In the genomic region with DNA sequence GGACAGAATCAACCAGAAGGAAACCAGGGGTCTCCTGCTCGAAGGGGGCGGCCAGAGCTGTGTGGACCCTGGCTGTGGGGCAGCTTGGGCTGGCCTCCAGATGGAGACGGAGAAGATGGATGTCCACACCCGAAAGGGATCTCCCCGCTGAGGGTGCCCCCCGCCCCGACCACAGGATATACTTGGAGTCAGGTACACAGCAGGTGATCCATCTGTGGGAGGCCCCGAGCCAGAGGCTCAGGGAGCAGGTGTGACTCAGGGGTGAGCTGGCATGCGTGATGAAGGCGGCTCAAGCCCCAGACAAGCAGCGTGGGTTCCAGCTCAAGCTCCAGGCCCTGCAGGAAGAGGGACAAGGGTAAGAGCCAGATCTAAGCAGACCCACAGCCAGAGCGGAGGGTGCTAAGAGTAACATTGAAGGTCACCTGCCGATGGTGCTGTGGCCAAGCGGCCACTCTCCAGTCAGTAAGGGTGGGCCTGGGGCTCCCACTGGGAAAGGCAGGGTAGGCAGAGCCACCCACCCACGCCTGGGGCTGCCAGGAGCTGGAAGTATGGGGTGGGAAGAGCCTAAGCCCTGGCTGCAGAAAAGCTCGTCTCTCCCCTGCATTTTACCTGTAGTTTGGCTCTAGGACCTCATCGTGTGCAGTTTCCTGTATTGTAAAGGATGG, we compare ENCODE assay signal across 2 cellular contexts.
TF ChIP-seq lines count a peak whose summit lies in the region.

No MANE protein-coding gene starts in this region.

TF ChIP-seq in HEK293, 187 proteins besides CTCF, POLR2A, EP300 and RAD21:
- TF ChIP-seq, protein P1, sequence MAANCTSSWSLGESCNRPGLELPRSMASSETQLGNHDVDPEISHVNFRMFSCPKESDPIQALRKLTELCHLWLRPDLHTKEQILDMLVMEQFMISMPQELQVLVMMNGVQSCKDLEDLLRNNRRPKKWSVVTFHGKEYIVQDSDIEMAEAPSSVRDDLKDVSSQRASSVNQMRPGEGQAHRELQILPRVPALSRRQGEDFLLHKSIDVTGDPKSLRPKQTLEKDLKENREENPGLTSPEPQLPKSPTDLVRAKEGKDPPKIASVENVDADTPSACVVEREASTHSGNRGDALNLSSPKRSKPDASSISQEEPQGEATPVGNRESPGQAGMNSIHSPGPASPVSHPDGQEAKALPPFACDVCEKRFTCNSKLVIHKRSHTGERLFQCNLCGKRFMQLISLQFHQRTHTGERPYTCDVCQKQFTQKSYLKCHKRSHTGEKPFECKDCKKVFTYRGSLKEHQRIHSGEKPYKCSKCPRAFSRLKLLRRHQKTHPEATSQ (tag by site-specific recombination; IDR thresholded peaks at IDR 0.05) = no peak
- TF ChIP-seq ZNF266 (tag by site-specific recombination; IDR thresholded peaks at IDR 0.05; ENCODE audit: low read depth) (no peak), ZIC2 (tag by site-specific recombination; IDR thresholded peaks at IDR 0.05) (peak; percentile 33; the same call in 1 of the 2 replicates)

TF ChIP-seq in SK-N-SH treated with all-trans-retinoic acid at 6 μM for 48 hours, 23 proteins besides CTCF, POLR2A, EP300 and RAD21:
- TF ChIP-seq ZFP3 (CRISPR knock-in tag; IDR thresholded peaks at IDR 0.05) = no peak
- no peak for TF ChIP-seq TOX (CRISPR knock-in tag; IDR thresholded peaks at IDR 0.05; ENCODE audit: borderline replicate concordance)
- TF ChIP-seq, protein P2, sequence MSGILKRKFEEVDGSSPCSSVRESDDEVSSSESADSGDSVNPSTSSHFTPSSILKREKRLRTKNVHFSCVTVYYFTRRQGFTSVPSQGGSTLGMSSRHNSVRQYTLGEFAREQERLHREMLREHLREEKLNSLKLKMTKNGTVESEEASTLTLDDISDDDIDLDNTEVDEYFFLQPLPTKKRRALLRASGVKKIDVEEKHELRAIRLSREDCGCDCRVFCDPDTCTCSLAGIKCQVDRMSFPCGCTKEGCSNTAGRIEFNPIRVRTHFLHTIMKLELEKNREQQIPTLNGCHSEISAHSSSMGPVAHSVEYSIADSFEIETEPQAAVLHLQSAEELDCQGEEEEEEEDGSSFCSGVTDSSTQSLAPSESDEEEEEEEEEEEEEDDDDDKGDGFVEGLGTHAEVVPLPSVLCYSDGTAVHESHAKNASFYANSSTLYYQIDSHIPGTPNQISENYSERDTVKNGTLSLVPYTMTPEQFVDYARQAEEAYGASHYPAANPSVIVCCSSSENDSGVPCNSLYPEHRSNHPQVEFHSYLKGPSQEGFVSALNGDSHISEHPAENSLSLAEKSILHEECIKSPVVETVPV (CRISPR knock-in tag; IDR thresholded peaks at IDR 0.05) = no peak
- no peak for TF ChIP-seq RARB (CRISPR knock-in tag; IDR thresholded peaks at IDR 0.05)
- no peak for TF ChIP-seq CSDC2 (CRISPR knock-in tag; IDR thresholded peaks at IDR 0.05)
- no peak for TF ChIP-seq ARNTL (CRISPR knock-in tag; IDR thresholded peaks at IDR 0.05; ENCODE audit: borderline replicate concordance, low read depth)
- TF ChIP-seq, protein P3, sequence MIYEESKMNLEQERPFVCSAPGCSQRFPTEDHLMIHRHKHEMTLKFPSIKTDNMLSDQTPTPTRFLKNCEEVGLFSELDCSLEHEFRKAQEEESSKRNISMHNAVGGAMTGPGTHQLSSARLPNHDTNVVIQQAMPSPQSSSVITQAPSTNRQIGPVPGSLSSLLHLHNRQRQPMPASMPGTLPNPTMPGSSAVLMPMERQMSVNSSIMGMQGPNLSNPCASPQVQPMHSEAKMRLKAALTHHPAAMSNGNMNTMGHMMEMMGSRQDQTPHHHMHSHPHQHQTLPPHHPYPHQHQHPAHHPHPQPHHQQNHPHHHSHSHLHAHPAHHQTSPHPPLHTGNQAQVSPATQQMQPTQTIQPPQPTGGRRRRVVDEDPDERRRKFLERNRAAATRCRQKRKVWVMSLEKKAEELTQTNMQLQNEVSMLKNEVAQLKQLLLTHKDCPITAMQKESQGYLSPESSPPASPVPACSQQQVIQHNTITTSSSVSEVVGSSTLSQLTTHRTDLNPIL (CRISPR knock-in tag; IDR thresholded peaks at IDR 0.05; ENCODE audit: low read depth) = no peak
- TF ChIP-seq TCF4 (CRISPR knock-in tag; IDR thresholded peaks at IDR 0.05; ENCODE audit: borderline replicate concordance) = no peak
- TF ChIP-seq, protein P4, sequence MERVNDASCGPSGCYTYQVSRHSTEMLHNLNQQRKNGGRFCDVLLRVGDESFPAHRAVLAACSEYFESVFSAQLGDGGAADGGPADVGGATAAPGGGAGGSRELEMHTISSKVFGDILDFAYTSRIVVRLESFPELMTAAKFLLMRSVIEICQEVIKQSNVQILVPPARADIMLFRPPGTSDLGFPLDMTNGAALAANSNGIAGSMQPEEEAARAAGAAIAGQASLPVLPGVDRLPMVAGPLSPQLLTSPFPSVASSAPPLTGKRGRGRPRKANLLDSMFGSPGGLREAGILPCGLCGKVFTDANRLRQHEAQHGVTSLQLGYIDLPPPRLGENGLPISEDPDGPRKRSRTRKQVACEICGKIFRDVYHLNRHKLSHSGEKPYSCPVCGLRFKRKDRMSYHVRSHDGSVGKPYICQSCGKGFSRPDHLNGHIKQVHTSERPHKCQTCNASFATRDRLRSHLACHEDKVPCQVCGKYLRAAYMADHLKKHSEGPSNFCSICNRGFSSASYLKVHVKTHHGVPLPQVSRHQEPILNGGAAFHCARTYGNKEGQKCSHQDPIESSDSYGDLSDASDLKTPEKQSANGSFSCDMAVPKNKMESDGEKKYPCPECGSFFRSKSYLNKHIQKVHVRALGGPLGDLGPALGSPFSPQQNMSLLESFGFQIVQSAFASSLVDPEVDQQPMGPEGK (CRISPR knock-in tag; IDR thresholded peaks at IDR 0.05; ENCODE audit: borderline replicate concordance) = no peak
- TF ChIP-seq BACH2 (CRISPR knock-in tag; IDR thresholded peaks at IDR 0.05; ENCODE audit: borderline replicate concordance) = no peak
- no peak for TF ChIP-seq GLIS3 (CRISPR knock-in tag; IDR thresholded peaks at IDR 0.05)
- no peak for TF ChIP-seq ZNF8 (CRISPR knock-in tag; IDR thresholded peaks at IDR 0.05)
- TF ChIP-seq, protein P5, sequence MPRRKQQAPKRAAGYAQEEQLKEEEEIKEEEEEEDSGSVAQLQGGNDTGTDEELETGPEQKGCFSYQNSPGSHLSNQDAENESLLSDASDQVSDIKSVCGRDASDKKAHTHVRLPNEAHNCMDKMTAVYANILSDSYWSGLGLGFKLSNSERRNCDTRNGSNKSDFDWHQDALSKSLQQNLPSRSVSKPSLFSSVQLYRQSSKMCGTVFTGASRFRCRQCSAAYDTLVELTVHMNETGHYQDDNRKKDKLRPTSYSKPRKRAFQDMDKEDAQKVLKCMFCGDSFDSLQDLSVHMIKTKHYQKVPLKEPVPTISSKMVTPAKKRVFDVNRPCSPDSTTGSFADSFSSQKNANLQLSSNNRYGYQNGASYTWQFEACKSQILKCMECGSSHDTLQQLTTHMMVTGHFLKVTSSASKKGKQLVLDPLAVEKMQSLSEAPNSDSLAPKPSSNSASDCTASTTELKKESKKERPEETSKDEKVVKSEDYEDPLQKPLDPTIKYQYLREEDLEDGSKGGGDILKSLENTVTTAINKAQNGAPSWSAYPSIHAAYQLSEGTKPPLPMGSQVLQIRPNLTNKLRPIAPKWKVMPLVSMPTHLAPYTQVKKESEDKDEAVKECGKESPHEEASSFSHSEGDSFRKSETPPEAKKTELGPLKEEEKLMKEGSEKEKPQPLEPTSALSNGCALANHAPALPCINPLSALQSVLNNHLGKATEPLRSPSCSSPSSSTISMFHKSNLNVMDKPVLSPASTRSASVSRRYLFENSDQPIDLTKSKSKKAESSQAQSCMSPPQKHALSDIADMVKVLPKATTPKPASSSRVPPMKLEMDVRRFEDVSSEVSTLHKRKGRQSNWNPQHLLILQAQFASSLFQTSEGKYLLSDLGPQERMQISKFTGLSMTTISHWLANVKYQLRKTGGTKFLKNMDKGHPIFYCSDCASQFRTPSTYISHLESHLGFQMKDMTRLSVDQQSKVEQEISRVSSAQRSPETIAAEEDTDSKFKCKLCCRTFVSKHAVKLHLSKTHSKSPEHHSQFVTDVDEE (CRISPR knock-in tag; IDR thresholded peaks at IDR 0.05) = no peak
- TF ChIP-seq, protein P6, sequence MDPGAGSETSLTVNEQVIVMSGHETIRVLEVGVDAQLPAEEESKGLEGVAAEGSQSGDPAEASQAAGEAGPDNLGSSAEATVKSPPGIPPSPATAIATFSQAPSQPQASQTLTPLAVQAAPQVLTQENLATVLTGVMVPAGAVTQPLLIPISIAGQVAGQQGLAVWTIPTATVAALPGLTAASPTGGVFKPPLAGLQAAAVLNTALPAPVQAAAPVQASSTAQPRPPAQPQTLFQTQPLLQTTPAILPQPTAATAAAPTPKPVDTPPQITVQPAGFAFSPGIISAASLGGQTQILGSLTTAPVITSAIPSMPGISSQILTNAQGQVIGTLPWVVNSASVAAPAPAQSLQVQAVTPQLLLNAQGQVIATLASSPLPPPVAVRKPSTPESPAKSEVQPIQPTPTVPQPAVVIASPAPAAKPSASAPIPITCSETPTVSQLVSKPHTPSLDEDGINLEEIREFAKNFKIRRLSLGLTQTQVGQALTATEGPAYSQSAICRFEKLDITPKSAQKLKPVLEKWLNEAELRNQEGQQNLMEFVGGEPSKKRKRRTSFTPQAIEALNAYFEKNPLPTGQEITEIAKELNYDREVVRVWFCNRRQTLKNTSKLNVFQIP (CRISPR knock-in tag; IDR thresholded peaks at IDR 0.05; ENCODE audit: borderline replicate concordance, low read depth) = no peak
- TF ChIP-seq PPARA (CRISPR knock-in tag; IDR thresholded peaks at IDR 0.05; ENCODE audit: borderline replicate concordance) = no peak
- no peak for TF ChIP-seq ISL1 (CRISPR knock-in tag; IDR thresholded peaks at IDR 0.05)
